Comparison of ENCODE assay signal across 28 cellular contexts in the genomic region with DNA sequence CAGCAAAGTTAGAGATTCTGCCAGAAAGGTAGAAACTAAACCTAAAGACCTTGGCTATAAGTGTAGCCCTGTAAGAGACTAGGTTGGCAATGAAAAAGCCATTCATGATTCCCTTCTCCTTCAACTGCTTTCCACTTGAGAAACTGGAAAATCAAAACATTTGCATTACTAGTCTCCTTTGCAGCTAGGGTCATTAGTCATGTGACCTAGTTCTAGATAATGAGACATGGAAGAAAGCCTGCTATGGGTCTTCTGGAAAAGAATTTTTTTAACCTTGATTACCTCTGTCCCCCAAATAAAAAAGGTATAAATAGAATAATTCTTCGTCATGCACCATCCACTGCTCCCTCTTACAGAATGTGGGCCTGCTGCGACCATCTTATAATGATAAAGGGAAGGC.
"Had no signal": no experiment of that assay in that cellular context is flagged by ENCODE, and none has a peak within 500 bp of the region (broad histone marks: within the 10 kb centered on the region; RNA-seq: fewer than 3 reads in every experiment).

No MANE protein-coding gene starts in this region.

- DNase-seq: activated B cell treated with CpG ODN at 0.5 μM for 24 hours; activated CD4-positive, alpha-beta memory T cell treated with anti-CD3 and anti-CD28 coated beads for 36 hours; activated CD4-positive, alpha-beta T cell treated with anti-CD3 and anti-CD28 coated beads for 4 hours; activated CD4-positive, alpha-beta T cell treated with anti-CD3 and anti-CD28 coated beads, Interleukin-2, amount 10 ng/mL, durations not matched to agents 24 days and 14 days; activated CD4-positive, alpha-beta T cell treated with anti-CD3 and anti-CD28 coated beads, Interleukin-2, amount 50 U/mL, for 1 hour; activated CD4-positive, alpha-beta T cell treated with anti-CD3 and anti-CD28 coated beads, Interleukin-2, amount 50 U/mL, for 4 hours; activated CD4-positive, CD25-positive, alpha-beta regulatory T cell treated with anti-CD3 and anti-CD28 coated beads, Interleukin-2, amount 50 U/mL, for 72 hours; activated CD8-positive, alpha-beta memory T cell treated with anti-CD3 and anti-CD28 coated beads, Interleukin-2, amount 50 U/mL, for 4 hours; activated CD8-positive, alpha-beta T cell treated with anti-CD3 and anti-CD28 coated beads for 36 hours; activated effector memory CD4-positive, alpha-beta T cell treated with Interleukin-2 at 50 U/mL for 16 hours; activated gamma-delta T cell; activated naive CD4-positive, alpha-beta T cell treated with anti-CD3 and anti-CD28 coated beads, Interleukin-2, amount 10 ng/mL, durations not matched to agents 7 days and 5 days; activated naive CD4-positive, alpha-beta T cell treated with Interleukin-2 at 50 U/mL for 16 hours; activated naive CD8-positive, alpha-beta T cell treated with anti-CD3 and anti-CD28 coated beads, Interleukin-2, amount 10 ng/mL, durations not matched to agents 7 days and 5 days; activated naive CD8-positive, alpha-beta T cell treated with anti-CD3 and anti-CD28 coated beads, Interleukin-2, amount 50 U/mL, for 24 hours; activated T-cell treated with anti-CD3 and anti-CD28 coated beads for 4 hours; activated T-cell treated with anti-CD3 and anti-CD28 coated beads, Interleukin-2, amount 50 U/mL, for 1 hour; activated T-cell treated with anti-CD3 and anti-CD28 coated beads, Interleukin-2, amount 50 U/mL, for 48 hours; amygdala; anterior cingulate cortex; central memory CD4-positive, alpha-beta T cell; T-helper 2 cell; T-helper 9 cell had no signal

- H3K36me3 ChIP-seq: ascending aorta, breast epithelium had no signal

- H3K9me3 ChIP-seq: ascending aorta, breast epithelium had no signal

- ATAC-seq: activated CD8-positive, alpha-beta T cell treated with anti-CD3 and anti-CD28 coated beads for 36 hours; activated naive CD8-positive, alpha-beta T cell treated with anti-CD3 and anti-CD28 coated beads, Interleukin-2, amount 50 U/mL, for 24 hours had no signal

- FAIRE-seq: colon, TTC549 had no signal

- H3K27me3 ChIP-seq: ascending aorta, breast epithelium had no signal

- H3K27ac ChIP-seq: ascending aorta, breast epithelium, VCaP had no signal

- H3K4me3 ChIP-seq: ascending aorta, breast epithelium had no signal

- H3K4me1 ChIP-seq: ascending aorta, breast epithelium had no signal
